In the genomic region with DNA sequence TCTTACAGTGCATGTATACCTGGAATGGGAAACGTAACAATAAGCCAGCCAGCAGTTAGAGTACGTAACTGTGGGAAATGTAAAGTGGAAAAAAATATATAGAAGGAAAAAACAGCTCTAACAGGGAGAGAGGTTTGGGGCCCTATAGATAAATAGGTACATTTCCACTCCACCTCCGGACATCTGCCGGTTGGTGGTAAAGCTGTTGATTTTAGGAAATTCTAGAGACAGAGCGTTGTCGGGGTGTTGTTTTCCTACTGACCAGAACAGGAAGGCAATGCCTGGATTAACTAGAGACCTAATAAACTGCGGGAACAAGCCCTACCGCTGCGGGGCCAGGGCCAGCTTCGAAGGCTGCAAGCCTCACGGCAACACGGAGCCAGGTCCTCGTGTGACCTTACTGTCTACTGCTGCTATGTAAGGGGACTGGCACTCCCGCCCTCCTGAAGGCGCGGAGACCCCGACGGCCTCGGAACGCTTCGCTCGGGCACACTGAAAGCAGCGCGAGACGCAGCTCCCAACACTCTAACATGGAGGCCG, we compare ENCODE assay signal across 8 cellular contexts. TPM values are rescaled to one million over a fixed set of nuclear protein-coding genes. Genes with fewer than 3 reads are reported as not detected.
DNase-seq lines count a peak whose midpoint lies in the region; ATAC-seq, FAIRE-seq and TF ChIP-seq lines count a peak whose summit lies in the region.

No MANE protein-coding gene starts in this region.

- no peak overlapping the region for H2AK5ac ChIP-seq in H9 (ENCODE audit: insufficient read length, low read length)

- H3K4me3 Mint-ChIP-seq in H9 (peak overlapping the region; percentile 97 to 99), brain (peak overlapping the region; percentile 98 to 99 (median 98))

- H3K9me3 Mint-ChIP-seq in H9: peaks cover 0 to 2% of the 10 kb centered on the region in 2 experiments; a peak in 2 of 5 replicates
- no peaks in the 10 kb centered on the region for H3K9me3 Mint-ChIP-seq in brain

- H3K4me2 ChIP-seq in BLaER1 (peak overlapping the region; percentile 97), H9 (ENCODE audit: insufficient read depth, insufficient read length, low read length) (peak overlapping the region; percentile 89)

- H3K4me1 Mint-ChIP-seq in H9: peaks cover 20 to 27% of the 10 kb centered on the region in 2 experiments
- peaks cover 54% of the 10 kb centered on the region for H3K4me1 Mint-ChIP-seq in brain

- H4K20me1 ChIP-seq in BLaER1: peaks cover 40% of the 10 kb centered on the region
- H4K20me1 ChIP-seq in H9 (ENCODE audit: control insufficient read depth, insufficient read depth, insufficient read length): no peaks in the 10 kb centered on the region

- H4K8ac ChIP-seq in H9 (replicated peaks; ENCODE audit: insufficient read length, low read depth, low read length): no peak overlapping the region

- H2BK20ac ChIP-seq in H9 (ENCODE audit: low read depth, low read length, poor library complexity, severe bottlenecking): no peak overlapping the region

- peaks cover 46% of the 10 kb centered on the region for H3K4me1 ChIP-seq in BLaER1
- no peaks in the 10 kb centered on the region for H3K4me1 ChIP-seq in H9 (ENCODE audit: insufficient read depth, low read length)

- no peak overlapping the region for H2AFZ ChIP-seq in H9 (ENCODE audit: low read length)

- H4K91ac ChIP-seq in H9 (ENCODE audit: insufficient read length, low read depth, low read length): no peak overlapping the region

- H3K27me3 ChIP-seq in BLaER1 (no peaks in the 10 kb centered on the region), H9 (ENCODE audit: insufficient read depth, low read length) (no peaks in the 10 kb centered on the region)

- H2BK5ac ChIP-seq in H9 (ENCODE audit: insufficient read length, low read length): no peak overlapping the region

- no peaks in the 10 kb centered on the region for H3K79me1 ChIP-seq in H9 (ENCODE audit: insufficient read depth, low read depth, low read length, poor library complexity, severe bottlenecking)

- H3K23ac ChIP-seq in H9 (ENCODE audit: insufficient read length, low read depth, low read length): no peak overlapping the region

- H3K4ac ChIP-seq in H9 (ENCODE audit: low read depth, low read length): no peak overlapping the region; the same call in 1 of the 2 replicates

- peaks cover 3% of the 10 kb centered on the region; the same call in 1 of the 2 replicates for H3K79me2 ChIP-seq in H9 (ENCODE audit: insufficient read depth, low read length)

- peak overlapping the region; percentile 99 for H3K27ac ChIP-seq in BLaER1
- peak overlapping the region; percentile 97 for H3K27ac ChIP-seq in H9 (ENCODE audit: insufficient read length, low read depth, low read length)

- H3K9ac ChIP-seq in BLaER1: peak overlapping the region; percentile 98
- H3K9ac ChIP-seq in H9 (ENCODE audit: extremely low read depth, insufficient read length, low read length): peak overlapping the region; percentile 96

- H3K4me3 ChIP-seq in BLaER1: peak overlapping the region; percentile 93

- H2BK15ac ChIP-seq in H9 (ENCODE audit: low read depth, low read length): no peak overlapping the region

- no peak overlapping the region for H2BK12ac ChIP-seq in H9 (ENCODE audit: insufficient read length, low read depth, low read length)

- H3K23me2 ChIP-seq in H9 (ENCODE audit: insufficient read length, low read depth, low read length, poor library complexity, severe bottlenecking): peaks cover 14% of the 10 kb centered on the region

- peak; percentile 78 for DNase-seq in H9
- peak; percentile 14 for DNase-seq in RCC 7860 (ENCODE audit: low spot score)
- no peak for DNase-seq in left lobe of liver (ENCODE audit: low spot score)
- peak; percentile 25 to 36 for DNase-seq in stimulated activated CD4-positive, alpha-beta T cell treated with anti-CD3 and anti-CD28 coated beads, Interleukin-4, amount 100 ng/mL, for 4 hours
- DNase-seq in NCI-H2029 (lab: John Stamatoyannopoulos, UW): no peak

- WGBS in H9 (ENCODE audit: extremely low coverage, insufficient read length, low lambda C conversion rate): no CpG with 5 or more reads among the region's 26 CpGs

- peak overlapping the region; percentile 49 for H4K5ac ChIP-seq in H9 (ENCODE audit: insufficient read length, low read depth, low read length)

- H3K27me3 Mint-ChIP-seq in H9 (ENCODE audit: low read depth): no peaks in the 10 kb centered on the region
- H3K27me3 Mint-ChIP-seq in brain: peaks cover 4% of the 10 kb centered on the region

- H3T11ph ChIP-seq in H9 (ENCODE audit: low read length): no peak overlapping the region

- peaks cover 29% of the 10 kb centered on the region for H3K36me3 ChIP-seq in BLaER1

- FAIRE-seq in RCC 7860 (lab: Jason Lieb, UNC): no peak

- H3K27ac Mint-ChIP-seq in H9 (peak overlapping the region; percentile 97 to 99 (median 97)), brain (peak overlapping the region; percentile 98 to 100 (median 99))

- H2BK120ac ChIP-seq in H9 (ENCODE audit: low read depth, low read length, poor library complexity, severe bottlenecking): no peak overlapping the region

- H3K9me3 ChIP-seq in BLaER1: no peaks in the 10 kb centered on the region
- no peaks in the 10 kb centered on the region for H3K9me3 ChIP-seq in H9 (ENCODE audit: control insufficient read depth, low read depth, low read length)

- peak overlapping the region; percentile 69 for H3K56ac ChIP-seq in H9 (ENCODE audit: insufficient read length, low read depth, low read length)

- peaks cover 24 to 34% (median 32%) of the 10 kb centered on the region in 3 experiments for H3K36me3 Mint-ChIP-seq in H9 (ENCODE audit: insufficient read depth in 1 of 3, low read depth in 3 of 3)
- peaks cover 33% of the 10 kb centered on the region for H3K36me3 Mint-ChIP-seq in brain

- peak overlapping the region; percentile 99 for H3K14ac ChIP-seq in H9 (ENCODE audit: insufficient read depth, low read length)

- no peak for TF ChIP-seq CTCF in H9 (conservative IDR thresholded peaks at IDR 0.05)
- TF ChIP-seq CTCF in brain (conservative IDR thresholded peaks at IDR 0.05): no peak

- ATAC-seq in left lobe of liver (peak; percentile 50), GM19324 (IDR thresholded peaks at IDR 0.05; ENCODE audit: low FRiP score, unreplicated experiment) (no peak)

- peak overlapping the region; percentile 97 for H3K18ac ChIP-seq in H9 (ENCODE audit: insufficient read length, low read depth, low read length)

RNA-seq across cellular contexts. Expression of a gene that starts 0.8 kb away (rescaled TPM):
- total RNA-seq in H9 (2021): 23.0 and 24.0 TPM in 2 replicates
- polyA plus RNA-seq in brain (ENCODE audit: insufficient read depth, low read depth, low replicate concordance): 5.3 TPM
- 6.8 TPM for total RNA-seq in left lobe of liver

Comparison
In these comparisons a context has a peak if more than half of its experiments do, and no peak if none do; other contexts are left out.
1. DNase-seq: peak in H9 (single experiment), RCC 7860 (single experiment) and stimulated activated CD4-positive, alpha-beta T cell treated with anti-CD3 and anti-CD28 coated beads, Interleukin-4, amount 100 ng/mL, for 4 hours (2 of 2); none in left lobe of liver (single experiment) and NCI-H2029 (single experiment).